In genomic region chr10:79150444-79150754, GRCh38 we compare ENCODE assay signal across 8 cellular contexts.
A peak's percentile ranks its signal among the peaks of the same experiment; 100 is the strongest.
DNase-seq lines count a peak whose midpoint lies in the region; ATAC-seq and TF ChIP-seq lines count a peak whose summit lies in the region.

No MANE protein-coding gene starts in this region.

- H3K4me2 ChIP-seq in IMR-90 (ENCODE audit: low read depth, low read length): no peak overlapping the region

- H3K36me3 ChIP-seq in ACC112 (ENCODE audit: insufficient read depth, low read length) (no peaks in the 10 kb centered on the region), IMR-90 (ENCODE audit: control insufficient read depth, insufficient read depth, low read length) (peaks cover 42% of the 10 kb centered on the region), MG63 (peaks cover 74% of the 10 kb centered on the region)

- H2BK5ac ChIP-seq in IMR-90 (ENCODE audit: low read depth, low read length, poor library complexity, severe bottlenecking): peak overlapping the region; percentile 99

- no peak for TF ChIP-seq POLR2A in IMR-90 (IDR thresholded peaks at IDR 0.05; ENCODE audit: low read depth, low read length)

- CTCF ChIA-PET in IMR-90 (lab: Yijun Ruan, JAX): no interaction called here

- peaks cover 73% of the 10 kb centered on the region for H3K4me1 ChIP-seq in ACC112 (ENCODE audit: control insufficient read depth, insufficient read depth, low read length, unreplicated experiment)
- H3K4me1 ChIP-seq in IMR-90 (ENCODE audit: control insufficient read depth, insufficient read depth, low read length): peaks cover 63% of the 10 kb centered on the region

- peak overlapping the region; percentile 83; the same call in 2 of the 3 replicates for H2BK15ac ChIP-seq in IMR-90 (ENCODE audit: low read depth, low read length)

- H3K9me3 Mint-ChIP-seq in nephron progenitor cell: no peaks in the 10 kb centered on the region

- no peak overlapping the region for H3K4me3 ChIP-seq in ACC112 (ENCODE audit: low read depth, low read length)
- no peak overlapping the region for H3K4me3 ChIP-seq in IMR-90 (ENCODE audit: insufficient read depth, low read depth, low read length)
- H3K4me3 ChIP-seq in dorsolateral prefrontal cortex: no peak overlapping the region
- H3K4me3 ChIP-seq in MG63: no peak overlapping the region

- TF ChIP-seq CTCF in IMR-90 (conservative IDR thresholded peaks at IDR 0.05; ENCODE audit: low read depth, low read length) (no peak), dorsolateral prefrontal cortex (IDR thresholded peaks at IDR 0.05 in 54 of 56, conservative IDR thresholded peaks at IDR 0.05 in 2 of 56; ENCODE audit: low read depth in 1 of 56, partially characterized antibody in 56 of 56) (no peak), nephron progenitor cell (IDR thresholded peaks at IDR 0.05) (no peak)

- H3K9me1 ChIP-seq in IMR-90 (ENCODE audit: insufficient read depth, low read length): peaks cover 53% of the 10 kb centered on the region

- peak overlapping the region; percentile 97 for H2BK120ac ChIP-seq in IMR-90 (ENCODE audit: low read depth, low read length)

- H3K9me3 ChIP-seq in IMR-90 (ENCODE audit: control insufficient read depth, insufficient read depth, low read length) (no peaks in the 10 kb centered on the region), MG63 (no peaks in the 10 kb centered on the region)

- H3K56ac ChIP-seq in IMR-90 (ENCODE audit: extremely low read depth, insufficient read depth, low read length): peak overlapping the region; percentile 78

- dilution Hi-C loops in IMR-90 (cut with HindIII; ENCODE audit: low sequenced_read_pairs, unreplicated experiment): no loop called here

- peak overlapping the region; percentile 70 for H3K18ac ChIP-seq in IMR-90 (ENCODE audit: low read depth, low read length)

- WGBS in IMR-90 (ENCODE audit: extremely low coverage in 2 of 2, insufficient read length in 1 of 2), 2 experiments: no CpG with 5 or more reads among the region's 1 CpG

- ATAC-seq in IMR-90 (ENCODE audit: low read depth): no peak
- no peak for ATAC-seq in GM21528 (IDR thresholded peaks at IDR 0.05; ENCODE audit: low FRiP score, unreplicated experiment)
- ATAC-seq in HG03139 (IDR thresholded peaks at IDR 0.05; ENCODE audit: unreplicated experiment): no peak

- H3K27me3 Mint-ChIP-seq in nephron progenitor cell (ENCODE audit: low read depth, poor library complexity): peaks cover 4% of the 10 kb centered on the region

- H2BK20ac ChIP-seq in IMR-90 (ENCODE audit: low read depth, low read length): peak overlapping the region; percentile 97

- H3K23ac ChIP-seq in IMR-90 (ENCODE audit: low read depth, low read length): peak overlapping the region; percentile 96

- in situ Hi-C loops in IMR-90 (cut with MboI; ENCODE audit: low sequenced_read_pairs): no loop called here

- H3K27ac ChIP-seq in ACC112 (ENCODE audit: low read depth, low read length) (peak overlapping the region; percentile 94), IMR-90 (ENCODE audit: insufficient read depth, low read length) (peak overlapping the region; percentile 96), dorsolateral prefrontal cortex (peak overlapping the region in 38 of 59 donors; percentile 5 to 91 (median 82))

- no peaks in the 10 kb centered on the region for H4K20me1 ChIP-seq in IMR-90 (ENCODE audit: insufficient read depth, low read length)

- intact Hi-C loops in IMR-90 (cut with micrococcal nuclease) (no loop called here), dorsolateral prefrontal cortex (cut with DNase I) (loop anchor here in 1 of 2 donors (5.0 kb wide), 1 partner anchor 42 kb away; no protein-coding TSS in a partner anchor)

- peak overlapping the region; percentile 68 for H3K27ac Mint-ChIP-seq in nephron progenitor cell

- peak overlapping the region; percentile 98 for H3K4ac ChIP-seq in IMR-90 (ENCODE audit: low read depth, low read length)

- peak overlapping the region; percentile 92 to 94 for H4K8ac ChIP-seq in IMR-90 (ENCODE audit: low read depth in 2 of 2, low read length in 2 of 2)

- POLR2A ChIA-PET in IMR-90 (lab: Charles Lee; ENCODE audit: unreplicated experiment): no interaction called here

- H3K36me3 Mint-ChIP-seq in nephron progenitor cell (ENCODE audit: low read depth): no peaks in the 10 kb centered on the region

- DNase-seq in IMR-90: no peak
- DNase-seq in dorsolateral prefrontal cortex: no peak
- no peak for DNase-seq in nephron progenitor cell
- DNase-seq in MG63: no peak
- no peak for DNase-seq in NCI-H82 treated with DMSO at 0.1 percent for 48 hours (lab: John Stamatoyannopoulos, UW; ENCODE audit: unreplicated experiment)

- peak overlapping the region; percentile 99 for H4K91ac ChIP-seq in IMR-90 (ENCODE audit: insufficient read depth, low read depth, low read length)

- H4K5ac ChIP-seq in IMR-90 (ENCODE audit: low read depth, low read length): peak overlapping the region; percentile 88

- BruUV-seq in IMR-90 (replicated peaks; lab: Mats Ljungman, UMichigan): no TSS peak

- H2AFZ ChIP-seq in ACC112 (ENCODE audit: low read length, unreplicated experiment): no peak overlapping the region
- H2AFZ ChIP-seq in IMR-90 (replicated peaks; ENCODE audit: low read length, poor library complexity): peak overlapping the region; percentile 60

- peak overlapping the region; percentile 94 for H3K14ac ChIP-seq in IMR-90 (replicated peaks; ENCODE audit: low read depth, low read length)

- H3K27me3 ChIP-seq in ACC112 (ENCODE audit: insufficient read depth, low read length) (no peaks in the 10 kb centered on the region), IMR-90 (ENCODE audit: control insufficient read depth, insufficient read depth, low read length) (no peaks in the 10 kb centered on the region), dorsolateral prefrontal cortex (no peaks in the 10 kb centered on the region), MG63 (no peaks in the 10 kb centered on the region)

- peaks cover 21% of the 10 kb centered on the region for H3K79me2 ChIP-seq in ACC112 (ENCODE audit: control insufficient read depth, insufficient read depth, low read length, unreplicated experiment)

- peaks cover 28 to 97% of the 10 kb centered on the region in 2 experiments for H3K79me1 ChIP-seq in IMR-90 (ENCODE audit: low read depth in 1 of 2, low read length in 2 of 2)

- peak overlapping the region; percentile 97 for H2AK5ac ChIP-seq in IMR-90 (ENCODE audit: low read depth, low read length)

- peaks cover 76% of the 10 kb centered on the region for H3K4me1 Mint-ChIP-seq in nephron progenitor cell

- no peak overlapping the region for H3K4me3 Mint-ChIP-seq in nephron progenitor cell

- no peak for TF ChIP-seq RAD21 in IMR-90 (IDR thresholded peaks at IDR 0.05; ENCODE audit: low read length)

- peak overlapping the region; percentile 69; the same call in 1 of the 2 replicates for H3K9ac ChIP-seq in IMR-90 (ENCODE audit: low read depth, low read length)

- peak overlapping the region; percentile 93 for H2AK9ac ChIP-seq in IMR-90 (replicated peaks; ENCODE audit: low read depth, low read length, poor library complexity)

TF ChIP-seq in IMR-90, 13 proteins besides CTCF, POLR2A, EP300 and RAD21:
- no peak for TF ChIP-seq SMC3 (IDR thresholded peaks at IDR 0.05; ENCODE audit: low read depth, low read length)
- no peak for TF ChIP-seq MAZ (IDR thresholded peaks at IDR 0.05; ENCODE audit: borderline replicate concordance, low read depth, low read length)
- no peak for TF ChIP-seq ELK1 (IDR thresholded peaks at IDR 0.05; ENCODE audit: borderline replicate concordance, low read depth, low read length)
- TF ChIP-seq BHLHE40 (IDR thresholded peaks at IDR 0.05; ENCODE audit: low read depth, low read length): no peak
- no peak for TF ChIP-seq MAFK (IDR thresholded peaks at IDR 0.05; ENCODE audit: low read depth, low read length)
- no peak for TF ChIP-seq RFX5 (IDR thresholded peaks at IDR 0.05; ENCODE audit: low read depth, low read length)
- no peak for TF ChIP-seq CHD1 (IDR thresholded peaks at IDR 0.05; ENCODE audit: low read depth, low read length)
- no peak for TF ChIP-seq RCOR1 (IDR thresholded peaks at IDR 0.05; ENCODE audit: insufficient replicate concordance, low read length)
- no peak for TF ChIP-seq MXI1 (IDR thresholded peaks at IDR 0.05; ENCODE audit: borderline replicate concordance, low read depth, low read length)
